ENCODE assay signal across 1 cellular context in the genomic region with DNA sequence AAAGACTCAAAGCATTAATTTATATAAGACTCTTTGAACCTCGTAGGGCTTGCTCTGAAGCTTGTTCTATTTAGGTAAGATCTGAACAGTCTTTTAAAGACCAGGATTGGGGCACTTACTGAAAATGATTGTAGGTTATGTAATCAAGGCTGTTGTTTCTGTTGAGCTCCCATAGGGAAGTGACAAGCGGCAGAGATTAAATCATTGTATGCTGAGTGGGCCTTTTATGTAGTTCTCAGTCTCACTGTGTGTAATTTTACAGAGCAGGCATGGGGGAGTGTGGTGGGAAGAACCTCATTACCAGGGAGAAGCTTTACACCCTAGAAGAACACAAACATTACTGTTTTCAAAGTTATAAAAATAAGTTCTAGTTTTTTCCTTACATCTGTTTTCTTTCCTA.
TF ChIP-seq lines count a peak whose summit lies in the region.

No MANE protein-coding gene starts in this region.

TF ChIP-seq in WTC11, 78 proteins besides CTCF, POLR2A, EP300 and RAD21 (continued from another document):
- TF ChIP-seq, protein P1, sequence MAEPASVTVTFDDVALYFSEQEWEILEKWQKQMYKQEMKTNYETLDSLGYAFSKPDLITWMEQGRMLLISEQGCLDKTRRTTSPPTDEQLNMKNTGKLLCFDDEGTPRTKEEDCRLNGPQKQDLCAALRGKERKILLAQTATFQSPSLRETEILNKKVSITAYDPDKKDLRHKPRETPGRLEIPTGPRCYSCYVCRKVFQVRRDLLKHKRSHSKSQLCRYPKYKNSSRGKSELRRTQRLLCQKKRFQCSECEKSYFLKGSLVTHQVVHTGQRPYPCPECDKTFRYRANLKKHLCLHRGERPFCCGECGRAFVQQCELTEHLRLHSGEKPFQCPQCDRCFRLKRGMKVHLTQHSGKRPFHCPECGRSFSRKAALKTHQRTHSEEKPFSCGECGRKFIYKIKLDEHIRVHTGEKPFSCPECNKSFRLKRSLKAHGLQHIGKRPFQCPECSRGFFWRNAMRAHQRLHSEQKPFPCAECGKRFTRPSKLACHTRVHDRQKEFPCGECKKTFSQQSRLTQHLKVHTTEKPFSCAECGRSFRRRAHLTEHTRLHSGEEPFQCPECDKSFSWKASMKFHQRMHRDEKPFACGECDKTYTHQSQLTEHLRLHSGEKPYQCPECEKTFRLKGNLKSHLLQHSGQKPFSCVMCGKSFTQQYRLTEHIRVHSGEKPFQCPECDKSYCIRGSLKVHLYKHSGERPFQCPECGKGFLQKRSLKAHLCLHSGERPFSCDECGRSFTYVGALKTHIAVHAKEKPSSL (CRISPR knock-in tag; conservative IDR thresholded peaks at IDR 0.05), result no peak
- TF ChIP-seq FOXJ3 (CRISPR knock-in tag; IDR thresholded peaks at IDR 0.05; ENCODE audit: borderline replicate concordance), result no peak
- TF ChIP-seq, protein P2, sequence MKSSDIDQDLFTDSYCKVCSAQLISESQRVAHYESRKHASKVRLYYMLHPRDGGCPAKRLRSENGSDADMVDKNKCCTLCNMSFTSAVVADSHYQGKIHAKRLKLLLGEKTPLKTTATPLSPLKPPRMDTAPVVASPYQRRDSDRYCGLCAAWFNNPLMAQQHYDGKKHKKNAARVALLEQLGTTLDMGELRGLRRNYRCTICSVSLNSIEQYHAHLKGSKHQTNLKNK (CRISPR knock-in tag; IDR thresholded peaks at IDR 0.05), result no peak
- TF ChIP-seq, protein P3, sequence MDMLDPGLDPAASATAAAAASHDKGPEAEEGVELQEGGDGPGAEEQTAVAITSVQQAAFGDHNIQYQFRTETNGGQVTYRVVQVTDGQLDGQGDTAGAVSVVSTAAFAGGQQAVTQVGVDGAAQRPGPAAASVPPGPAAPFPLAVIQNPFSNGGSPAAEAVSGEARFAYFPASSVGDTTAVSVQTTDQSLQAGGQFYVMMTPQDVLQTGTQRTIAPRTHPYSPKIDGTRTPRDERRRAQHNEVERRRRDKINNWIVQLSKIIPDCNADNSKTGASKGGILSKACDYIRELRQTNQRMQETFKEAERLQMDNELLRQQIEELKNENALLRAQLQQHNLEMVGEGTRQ (CRISPR knock-in tag; IDR thresholded peaks at IDR 0.05), result no peak
- TF ChIP-seq ESRRA (CRISPR knock-in tag; IDR thresholded peaks at IDR 0.05; ENCODE audit: borderline replicate concordance), result no peak
